Comparison of ENCODE assay signal across 1 cellular context in genomic region chr19:14440049-14440448, GRCh38.
TF ChIP-seq lines count a peak whose summit lies in the region.

No MANE protein-coding gene starts in this region.

TF ChIP-seq in K562, 482 proteins besides CTCF, POLR2A, EP300 and RAD21 (continues in another document):
- no peak for TF ChIP-seq NR2C1 (IDR thresholded peaks at IDR 0.05)
- peak; percentile 53 for TF ChIP-seq NR2C1 (tag; IDR thresholded peaks at IDR 0.05)
- TF ChIP-seq GTF3C2 (IDR thresholded peaks at IDR 0.05; ENCODE audit: borderline replicate concordance, extremely low read depth, insufficient read length), result no peak
- TF ChIP-seq, protein P1, sequence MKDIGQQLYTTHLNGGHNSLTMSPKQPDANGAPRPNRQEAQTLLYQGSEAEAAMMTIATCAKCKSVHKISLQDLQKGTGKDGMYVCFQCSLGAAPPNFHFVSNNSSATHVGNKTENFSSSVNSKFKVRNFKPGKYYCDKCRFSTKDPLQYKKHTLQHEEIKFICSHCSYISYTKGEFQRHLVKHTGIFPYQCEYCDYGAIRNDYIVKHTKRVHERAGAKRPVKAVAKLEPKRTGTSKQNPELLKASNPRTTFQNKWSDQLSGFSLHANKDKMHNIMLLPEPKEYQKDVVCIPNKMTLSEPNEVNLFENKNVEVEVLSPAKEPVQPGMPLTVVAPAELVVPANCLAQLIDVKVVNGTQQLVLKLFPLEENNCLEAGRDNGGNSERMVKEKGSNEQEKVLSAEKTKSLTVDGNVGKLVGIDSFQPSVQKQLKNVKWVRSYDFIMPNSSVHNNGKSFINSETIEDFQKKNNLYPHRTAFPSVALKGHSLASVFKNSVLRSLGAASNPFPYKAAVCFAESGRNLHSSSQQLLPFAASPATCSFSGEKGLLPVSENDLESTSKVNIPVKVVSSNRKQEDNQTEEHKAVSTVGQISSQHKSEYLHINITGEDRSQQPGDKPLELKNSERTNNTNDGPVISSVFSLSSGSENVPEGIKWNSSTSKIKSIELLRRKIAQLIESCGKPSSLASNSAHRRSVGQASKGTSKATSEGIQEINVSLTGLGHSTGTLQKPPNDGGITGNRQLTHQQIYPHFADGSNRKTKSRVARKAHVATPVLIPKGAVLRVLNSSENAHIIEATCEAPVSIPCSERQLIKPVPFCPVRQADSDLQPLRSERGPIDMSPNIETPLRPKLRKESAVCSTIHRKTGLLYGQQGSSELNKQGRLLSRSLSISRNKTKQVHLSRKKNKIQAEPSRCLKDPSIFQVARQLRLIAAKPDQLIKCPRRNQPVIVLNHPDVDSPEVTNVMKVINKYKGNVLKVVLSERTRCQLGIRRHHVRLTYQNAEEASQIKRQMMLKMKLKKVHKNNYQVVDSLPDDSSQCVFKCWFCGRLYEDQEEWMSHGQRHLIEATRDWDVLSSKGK (CRISPR knock-in tag; IDR thresholded peaks at IDR 0.05), result no peak
- 0 out of 2 replicates have a peak, but pooled peaks have one; percentile 61 for TF ChIP-seq ZNF830 (CRISPR knock-in tag; IDR thresholded peaks at IDR 0.05)
- TF ChIP-seq, protein P2, sequence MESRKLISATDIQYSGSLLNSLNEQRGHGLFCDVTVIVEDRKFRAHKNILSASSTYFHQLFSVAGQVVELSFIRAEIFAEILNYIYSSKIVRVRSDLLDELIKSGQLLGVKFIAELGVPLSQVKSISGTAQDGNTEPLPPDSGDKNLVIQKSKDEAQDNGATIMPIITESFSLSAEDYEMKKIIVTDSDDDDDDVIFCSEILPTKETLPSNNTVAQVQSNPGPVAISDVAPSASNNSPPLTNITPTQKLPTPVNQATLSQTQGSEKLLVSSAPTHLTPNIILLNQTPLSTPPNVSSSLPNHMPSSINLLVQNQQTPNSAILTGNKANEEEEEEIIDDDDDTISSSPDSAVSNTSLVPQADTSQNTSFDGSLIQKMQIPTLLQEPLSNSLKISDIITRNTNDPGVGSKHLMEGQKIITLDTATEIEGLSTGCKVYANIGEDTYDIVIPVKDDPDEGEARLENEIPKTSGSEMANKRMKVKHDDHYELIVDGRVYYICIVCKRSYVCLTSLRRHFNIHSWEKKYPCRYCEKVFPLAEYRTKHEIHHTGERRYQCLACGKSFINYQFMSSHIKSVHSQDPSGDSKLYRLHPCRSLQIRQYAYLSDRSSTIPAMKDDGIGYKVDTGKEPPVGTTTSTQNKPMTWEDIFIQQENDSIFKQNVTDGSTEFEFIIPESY (CRISPR knock-in tag; IDR thresholded peaks at IDR 0.05), result no peak
- no peak for TF ChIP-seq MECOM (CRISPR knock-in tag; IDR thresholded peaks at IDR 0.05)
- TF ChIP-seq KAT8 (IDR thresholded peaks at IDR 0.05; ENCODE audit: low read depth), result no peak
- TF ChIP-seq ZNF124 (CRISPR knock-in tag; IDR thresholded peaks at IDR 0.05), result no peak
- TF ChIP-seq SUPT5H (IDR thresholded peaks at IDR 0.05), result peak; percentile 65
- TF ChIP-seq ZFP30 (CRISPR knock-in tag; IDR thresholded peaks at IDR 0.05; ENCODE audit: borderline replicate concordance), result no peak
- TF ChIP-seq ZNF589 (CRISPR knock-in tag; IDR thresholded peaks at IDR 0.05; ENCODE audit: low read depth), result 0 out of 2 replicates have a peak, but pooled peaks have one; percentile 52
- TF ChIP-seq BHLHE40 (IDR thresholded peaks at IDR 0.05; ENCODE audit: low read length), result no peak
- TF ChIP-seq KDM1A (IDR thresholded peaks at IDR 0.05), result no peak
- TF ChIP-seq RBBP5 (IDR thresholded peaks at IDR 0.05; ENCODE audit: borderline replicate concordance, insufficient read depth, low read length, poor library complexity, severe bottlenecking), result no peak
- peak; percentile 85 for TF ChIP-seq ELF1 (tag; IDR thresholded peaks at IDR 0.05)
- TF ChIP-seq TAF1 (IDR thresholded peaks at IDR 0.05; ENCODE audit: control insufficient read depth, extremely low read depth, insufficient read depth, low read length, severe bottlenecking), result peak; percentile 39
- TF ChIP-seq, protein P3, sequence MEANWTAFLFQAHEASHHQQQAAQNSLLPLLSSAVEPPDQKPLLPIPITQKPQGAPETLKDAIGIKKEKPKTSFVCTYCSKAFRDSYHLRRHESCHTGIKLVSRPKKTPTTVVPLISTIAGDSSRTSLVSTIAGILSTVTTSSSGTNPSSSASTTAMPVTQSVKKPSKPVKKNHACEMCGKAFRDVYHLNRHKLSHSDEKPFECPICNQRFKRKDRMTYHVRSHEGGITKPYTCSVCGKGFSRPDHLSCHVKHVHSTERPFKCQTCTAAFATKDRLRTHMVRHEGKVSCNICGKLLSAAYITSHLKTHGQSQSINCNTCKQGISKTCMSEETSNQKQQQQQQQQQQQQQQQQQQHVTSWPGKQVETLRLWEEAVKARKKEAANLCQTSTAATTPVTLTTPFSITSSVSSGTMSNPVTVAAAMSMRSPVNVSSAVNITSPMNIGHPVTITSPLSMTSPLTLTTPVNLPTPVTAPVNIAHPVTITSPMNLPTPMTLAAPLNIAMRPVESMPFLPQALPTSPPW (CRISPR knock-in tag; IDR thresholded peaks at IDR 0.05), result peak; percentile 87
- TF ChIP-seq NR4A1 (CRISPR knock-in tag; IDR thresholded peaks at IDR 0.05), result no peak
- peak; percentile 71; the same call in 1 of the 2 replicates for TF ChIP-seq NR4A1 (tag; IDR thresholded peaks at IDR 0.05)
- no peak for TF ChIP-seq TCF7L2 (IDR thresholded peaks at IDR 0.05; ENCODE audit: low read depth, low read length)
- no peak for TF ChIP-seq MBD2 (IDR thresholded peaks at IDR 0.05; ENCODE audit: borderline replicate concordance, low read depth)
- peak; percentile 52; the same call in 1 of the 2 replicates for TF ChIP-seq ATF7 (IDR thresholded peaks at IDR 0.05)
- peak; percentile 40 for TF ChIP-seq TBP (optimal IDR thresholded peaks at IDR 0.05; ENCODE audit: low read depth, low read length)
- TF ChIP-seq MEF2A (IDR thresholded peaks at IDR 0.05; ENCODE audit: control insufficient read depth, low read depth, low read length), result no peak
- no peak for TF ChIP-seq ZSCAN29 (IDR thresholded peaks at IDR 0.05)
- TF ChIP-seq ZNF224 (CRISPR knock-in tag; IDR thresholded peaks at IDR 0.05), result no peak
- TF ChIP-seq KHSRP (IDR thresholded peaks at IDR 0.05), result no peak
- no peak for TF ChIP-seq ZBED1 (IDR thresholded peaks at IDR 0.05)
- TF ChIP-seq, protein P4, sequence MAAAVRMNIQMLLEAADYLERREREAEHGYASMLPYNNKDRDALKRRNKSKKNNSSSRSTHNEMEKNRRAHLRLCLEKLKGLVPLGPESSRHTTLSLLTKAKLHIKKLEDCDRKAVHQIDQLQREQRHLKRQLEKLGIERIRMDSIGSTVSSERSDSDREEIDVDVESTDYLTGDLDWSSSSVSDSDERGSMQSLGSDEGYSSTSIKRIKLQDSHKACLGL (CRISPR knock-in tag; IDR thresholded peaks at IDR 0.05; ENCODE audit: borderline replicate concordance, poor library complexity, severe bottlenecking), result no peak
- no peak for TF ChIP-seq PHF21A (IDR thresholded peaks at IDR 0.05; ENCODE audit: borderline replicate concordance, low read depth)
- TF ChIP-seq SMC3 (conservative IDR thresholded peaks at IDR 0.05; ENCODE audit: insufficient read depth, low read depth, low read length), result no peak
- TF ChIP-seq KDM2B (CRISPR knock-in tag; IDR thresholded peaks at IDR 0.05), result no peak
- no peak for TF ChIP-seq FIP1L1 (IDR thresholded peaks at IDR 0.05; ENCODE audit: low read depth, low read length, poor library complexity, severe bottlenecking)
- TF ChIP-seq, protein P5, sequence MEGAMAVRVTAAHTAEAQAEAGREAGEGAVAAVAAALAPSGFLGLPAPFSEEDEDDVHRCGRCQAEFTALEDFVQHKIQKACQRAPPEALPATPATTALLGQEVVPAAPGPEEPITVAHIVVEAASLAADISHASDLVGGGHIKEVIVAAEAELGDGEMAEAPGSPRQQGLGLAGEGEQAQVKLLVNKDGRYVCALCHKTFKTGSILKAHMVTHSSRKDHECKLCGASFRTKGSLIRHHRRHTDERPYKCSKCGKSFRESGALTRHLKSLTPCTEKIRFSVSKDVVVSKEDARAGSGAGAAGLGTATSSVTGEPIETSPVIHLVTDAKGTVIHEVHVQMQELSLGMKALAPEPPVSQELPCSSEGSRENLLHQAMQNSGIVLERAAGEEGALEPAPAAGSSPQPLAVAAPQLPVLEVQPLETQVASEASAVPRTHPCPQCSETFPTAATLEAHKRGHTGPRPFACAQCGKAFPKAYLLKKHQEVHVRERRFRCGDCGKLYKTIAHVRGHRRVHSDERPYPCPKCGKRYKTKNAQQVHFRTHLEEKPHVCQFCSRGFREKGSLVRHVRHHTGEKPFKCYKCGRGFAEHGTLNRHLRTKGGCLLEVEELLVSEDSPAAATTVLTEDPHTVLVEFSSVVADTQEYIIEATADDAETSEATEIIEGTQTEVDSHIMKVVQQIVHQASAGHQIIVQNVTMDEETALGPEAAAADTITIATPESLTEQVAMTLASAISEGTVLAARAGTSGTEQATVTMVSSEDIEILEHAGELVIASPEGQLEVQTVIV (CRISPR knock-in tag; IDR thresholded peaks at IDR 0.05; ENCODE audit: borderline replicate concordance), result no peak
- no peak for TF ChIP-seq SFPQ (IDR thresholded peaks at IDR 0.05; ENCODE audit: low read depth, low read length)
- TF ChIP-seq, protein P6, sequence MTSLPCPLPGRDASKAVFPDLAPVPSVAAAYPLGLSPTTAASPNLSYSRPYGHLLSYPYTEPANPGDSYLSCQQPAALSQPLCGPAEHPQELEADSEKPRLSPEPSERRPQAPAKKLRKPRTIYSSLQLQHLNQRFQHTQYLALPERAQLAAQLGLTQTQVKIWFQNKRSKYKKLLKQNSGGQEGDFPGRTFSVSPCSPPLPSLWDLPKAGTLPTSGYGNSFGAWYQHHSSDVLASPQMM (CRISPR knock-in tag; IDR thresholded peaks at IDR 0.05), result no peak
- TF ChIP-seq DNMT1 (IDR thresholded peaks at IDR 0.05), result no peak
- TF ChIP-seq ZNF165 (CRISPR knock-in tag; IDR thresholded peaks at IDR 0.05; ENCODE audit: borderline replicate concordance), result no peak
- TF ChIP-seq HNRNPUL1 (IDR thresholded peaks at IDR 0.05; ENCODE audit: low read length), result no peak
- TF ChIP-seq MTA2 (IDR thresholded peaks at IDR 0.05; ENCODE audit: low read depth), result no peak
- no peak for TF ChIP-seq PPARD (CRISPR knock-in tag; IDR thresholded peaks at IDR 0.05)
- TF ChIP-seq ZNF668 (CRISPR knock-in tag; IDR thresholded peaks at IDR 0.05), result peak; percentile 78; the same call in 1 of the 2 replicates
- no peak for TF ChIP-seq CREB5 (CRISPR knock-in tag; IDR thresholded peaks at IDR 0.05)
- no peak for TF ChIP-seq ERF (CRISPR knock-in tag; IDR thresholded peaks at IDR 0.05)
- TF ChIP-seq, protein P7, sequence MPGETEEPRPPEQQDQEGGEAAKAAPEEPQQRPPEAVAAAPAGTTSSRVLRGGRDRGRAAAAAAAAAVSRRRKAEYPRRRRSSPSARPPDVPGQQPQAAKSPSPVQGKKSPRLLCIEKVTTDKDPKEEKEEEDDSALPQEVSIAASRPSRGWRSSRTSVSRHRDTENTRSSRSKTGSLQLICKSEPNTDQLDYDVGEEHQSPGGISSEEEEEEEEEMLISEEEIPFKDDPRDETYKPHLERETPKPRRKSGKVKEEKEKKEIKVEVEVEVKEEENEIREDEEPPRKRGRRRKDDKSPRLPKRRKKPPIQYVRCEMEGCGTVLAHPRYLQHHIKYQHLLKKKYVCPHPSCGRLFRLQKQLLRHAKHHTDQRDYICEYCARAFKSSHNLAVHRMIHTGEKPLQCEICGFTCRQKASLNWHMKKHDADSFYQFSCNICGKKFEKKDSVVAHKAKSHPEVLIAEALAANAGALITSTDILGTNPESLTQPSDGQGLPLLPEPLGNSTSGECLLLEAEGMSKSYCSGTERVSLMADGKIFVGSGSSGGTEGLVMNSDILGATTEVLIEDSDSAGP (CRISPR knock-in tag; IDR thresholded peaks at IDR 0.05), result no peak
